In the genomic region with DNA sequence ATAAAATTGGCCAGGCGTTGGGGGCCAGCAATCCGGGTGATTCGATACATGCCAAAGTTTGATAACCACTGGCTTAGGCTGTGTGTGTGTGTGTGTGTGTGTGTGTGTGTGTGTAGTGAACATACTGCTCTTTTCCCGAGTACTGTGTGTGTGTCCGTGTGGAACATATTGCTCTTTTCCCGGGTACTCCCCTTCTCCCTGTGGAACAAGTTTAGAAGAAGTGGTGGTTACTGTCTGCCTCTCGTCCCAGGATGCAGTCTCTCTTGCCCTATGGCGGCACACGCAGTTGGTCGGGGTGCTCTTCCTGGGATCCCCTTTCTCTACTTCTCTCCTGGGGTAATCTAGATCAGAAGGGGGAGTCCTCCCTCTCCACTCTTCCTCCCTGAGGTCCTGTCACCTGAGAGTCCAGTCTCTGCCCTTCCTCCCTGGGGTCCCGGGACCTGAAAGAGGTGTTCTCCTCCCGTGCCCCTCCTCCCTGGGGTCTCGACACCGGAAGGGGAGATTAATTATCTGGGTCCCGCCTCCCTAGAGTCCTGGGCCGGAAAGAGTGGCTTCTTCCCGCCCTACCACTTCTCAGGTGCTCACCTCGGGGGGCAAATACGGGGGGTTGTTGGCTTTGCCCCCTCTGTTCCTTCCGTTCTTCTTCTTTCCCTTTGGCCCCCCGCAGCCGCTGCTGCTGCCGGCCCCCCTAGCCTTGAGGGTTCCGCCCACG, we compare ENCODE assay signal across 8 cellular contexts. TPM values are rescaled to one million over a fixed set of nuclear protein-coding genes. Genes with fewer than 3 reads are reported as not detected.
DNase-seq lines count a peak whose midpoint lies in the region; ATAC-seq, FAIRE-seq and TF ChIP-seq lines count a peak whose summit lies in the region.

No MANE protein-coding gene starts in this region.

- ATAC-seq in GM21447 (IDR thresholded peaks at IDR 0.05; ENCODE audit: unreplicated experiment), result no peak

- peak overlapping the region; percentile 94 to 96 for H3K9ac ChIP-seq in mucosa of rectum (ENCODE audit: low read depth in 1 of 2, low read length in 2 of 2)

- H3K27ac ChIP-seq in mucosa of rectum (ENCODE audit: low read depth in 2 of 2, low read length in 2 of 2) (peak overlapping the region; percentile 86 to 88), stomach (peak overlapping the region; percentile 93 to 99 (median 98))

- FAIRE-seq in D721Med (lab: Jason Lieb, UNC), result no peak

- peaks cover 36% of the 10 kb centered on the region for H3K36me3 ChIP-seq in HAP-1 (replicated peaks)
- peaks cover 25 to 32% of the 10 kb centered on the region in 2 donors for H3K36me3 ChIP-seq in mucosa of rectum (ENCODE audit: control insufficient read depth in 2 of 2, insufficient read depth in 2 of 2, low read length in 2 of 2)
- H3K36me3 ChIP-seq in stomach, result peaks cover 24 to 32% (median 28%) of the 10 kb centered on the region in 4 donors

- no peak for TF ChIP-seq POLR2A in stomach (IDR thresholded peaks at IDR 0.05)

- intact Hi-C loops in stomach (cut with DNase I; ENCODE audit: low total_unique reads), result no loop called here

- TF ChIP-seq CTCF in D721Med (IDR thresholded peaks at IDR 0.05; ENCODE audit: insufficient read depth, missing control alignments) (no peak), epithelial cell of proximal tubule (conservative IDR thresholded peaks at IDR 0.05; ENCODE audit: low read depth, low read length) (no peak), stomach (IDR thresholded peaks at IDR 0.05) (no peak)

- H3K9me3 ChIP-seq in HAP-1 (no peaks in the 10 kb centered on the region), mucosa of rectum (ENCODE audit: control insufficient read depth in 2 of 2, low read length in 2 of 2) (no peaks in the 10 kb centered on the region), stomach (no peaks in the 10 kb centered on the region)

- no peak for TF ChIP-seq EP300 in stomach (IDR thresholded peaks at IDR 0.05)

- H3K4me3 ChIP-seq in HAP-1, result peak overlapping the region; percentile 72
- H3K4me3 ChIP-seq in epithelial cell of proximal tubule (ENCODE audit: low read depth, low read length), result peak overlapping the region; percentile 100
- peak overlapping the region; percentile 92 to 93 for H3K4me3 ChIP-seq in mucosa of rectum (ENCODE audit: low read length in 2 of 2)
- H3K4me3 ChIP-seq in stomach, result peak overlapping the region; percentile 60 to 96 (median 83)

- DNase-seq in D721Med (ENCODE audit: insufficient read length, low spot score) (peak; percentile 56), HAP-1 (ENCODE audit: low spot score in 2 of 2) (peak; percentile 50 to 75), NCI-H345 treated with DMSO at 0.1 percent for 48 hours (lab: John Stamatoyannopoulos, UW; ENCODE audit: unreplicated experiment) (peak; percentile 42), epithelial cell of proximal tubule (ENCODE audit: low read depth) (peak; percentile 19), stomach (peak; percentile 51)
- peak; percentile 78 for DNase-seq in activated CD8-positive, alpha-beta memory T cell treated with anti-CD3 and anti-CD28 coated beads, Interleukin-2, amount 50 U/mL, for 48 hours

- 0 to 2% (median 1%) methylated on average over 15 to 25 of the region's 25 CpGs for WGBS in stomach, 5 donors

- H3K4me1 ChIP-seq in HAP-1 (peaks cover 18% of the 10 kb centered on the region), mucosa of rectum (ENCODE audit: control insufficient read depth in 2 of 2, insufficient read depth in 2 of 2, low read length in 2 of 2) (peaks cover 16 to 17% of the 10 kb centered on the region in 2 donors), stomach (peaks cover 22 to 45% (median 33%) of the 10 kb centered on the region in 4 donors)

- in situ Hi-C loops in HAP-1 (cut with MboI; ENCODE audit: low sequenced_read_pairs), result no loop called here

- H3K27me3 ChIP-seq in HAP-1 (ENCODE audit: low read depth) (no peaks in the 10 kb centered on the region), mucosa of rectum (ENCODE audit: control insufficient read depth in 2 of 2, insufficient read depth in 2 of 2, low read length in 2 of 2) (no peaks in the 10 kb centered on the region), stomach (no peaks in the 10 kb centered on the region)

RNA-seq across cellular contexts. Expression of a gene that starts 0.5 kb away (rescaled TPM):
- total RNA-seq in epithelial cell of proximal tubule (49.6 and 85.6 TPM in 2 replicates), stomach (10 to 100 TPM; 32.6 to 83.8 (median 66.3) TPM)
- polyA plus RNA-seq in stomach, result 10 to 100 TPM; 26.3 to 48.4 (median 42.3) TPM

RNA-seq across cellular contexts. Expression of a gene that starts 7.1 kb away (rescaled TPM):
- total RNA-seq in epithelial cell of proximal tubule, result 41.8 and 60.3 TPM in 2 replicates
- 100 to 1,000 TPM in 1 of 5 donors, 10 to 100 TPM in 3, 1 to 10 TPM in 1; 7.8 to 282 (median 21.8) TPM for total RNA-seq in stomach
- 10 to 100 TPM; 21.1 to 33.9 (median 23.3) TPM for polyA plus RNA-seq in stomach

RNA-seq across cellular contexts. Expression of a gene that starts 16.3 kb away (rescaled TPM):
- total RNA-seq in epithelial cell of proximal tubule (0.14 TPM in 1 of 2 replicates, not detected in the other), stomach (under 1 TPM in 1 of 5 donors, not detected in 4; 0.18 TPM)
- under 1 TPM; 0.28 to 0.92 (median 0.56) TPM for polyA plus RNA-seq in stomach

RNA-seq across cellular contexts. Expression of a gene that starts 52.6 kb away (rescaled TPM):
- 19.7 and 57.8 TPM in 2 replicates for total RNA-seq in epithelial cell of proximal tubule
- 10 to 100 TPM in 1 of 5 donors, 1 to 10 TPM in 4; 5.8 to 47.8 (median 7.9) TPM for total RNA-seq in stomach
- 1 to 10 TPM; 1.8 to 6.9 (median 2.4) TPM for polyA plus RNA-seq in stomach

RNA-seq across cellular contexts. Expression of a gene that starts 52.7 kb away (rescaled TPM):
- total RNA-seq in epithelial cell of proximal tubule, result 33.5 and 35.7 TPM in 2 replicates
- 10 to 100 TPM in 4 of 5 donors, 1 to 10 TPM in 1; 4.6 to 46.1 (median 27.7) TPM for total RNA-seq in stomach
- polyA plus RNA-seq in stomach, result 10 to 100 TPM in 1 of 3 donors, 1 to 10 TPM in 2; 5.5 to 10.7 (median 5.7) TPM

Comparison
In these comparisons a context has a peak if more than half of its experiments do, and no peak if none do; other contexts are left out.
1. DNase-seq: peak in every context shown above with its lines; median percentile 78 in activated CD8-positive, alpha-beta memory T cell treated with anti-CD3 and anti-CD28 coated beads, Interleukin-2, amount 50 U/mL, for 48 hours; 62 in HAP-1; 56 in D721Med; 51 in stomach; 42 in NCI-H345 treated with DMSO at 0.1 percent for 48 hours; 19 in epithelial cell of proximal tubule.